ENCODE assay signal across 28 cellular contexts in the genomic region with DNA sequence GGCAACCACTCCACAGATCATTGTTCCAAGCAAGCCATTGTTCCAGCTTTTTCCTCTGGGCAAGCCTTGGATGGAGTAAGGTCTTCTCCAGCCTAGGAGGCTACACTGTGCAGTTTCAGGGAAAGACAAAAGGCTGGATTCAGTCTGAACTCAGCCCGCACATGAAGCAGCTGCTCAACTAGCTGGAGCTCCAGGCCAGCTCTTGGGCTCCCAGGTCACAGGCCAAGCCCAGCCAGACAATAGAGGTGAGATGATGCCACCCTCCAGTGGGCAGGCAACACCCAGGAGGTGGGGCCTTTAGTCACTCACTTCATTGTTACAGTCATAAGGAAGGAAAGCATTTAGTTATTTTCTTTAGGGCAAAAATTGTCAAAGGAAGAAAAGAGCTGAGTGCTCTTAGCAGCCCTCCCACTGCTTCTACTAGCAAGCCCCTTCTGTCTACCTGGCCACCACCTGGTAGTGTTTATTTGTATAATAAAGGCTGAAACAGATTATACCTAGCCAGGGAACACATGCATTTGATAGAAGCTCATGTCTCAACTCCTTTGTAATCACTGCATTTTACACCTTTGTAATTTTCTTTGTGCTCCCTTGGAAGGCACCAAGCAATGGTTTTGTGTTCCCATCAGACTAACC.
DNase-seq lines count a peak whose midpoint lies in the region; ATAC-seq and TF ChIP-seq lines count a peak whose summit lies in the region.
"Had no signal": no experiment of that assay in that cellular context is flagged by ENCODE, and none has a peak within 500 bp of the region (broad histone marks: within the 10 kb centered on the region; RNA-seq: fewer than 3 reads in every experiment).

No MANE protein-coding gene starts in this region.

- intact Hi-C loops in MCF 10A (cut with micrococcal nuclease) (no loop called here), breast epithelium (cut with DNase I; ENCODE audit: low total_unique reads) (no loop called here), uterus (cut with DNase I; ENCODE audit: low total_unique reads) (no loop called here)

- H3K9me3 Mint-ChIP-seq in MCF 10A (ENCODE audit: unreplicated experiment) = no peaks in the 10 kb centered on the region
- H3K9me3 Mint-ChIP-seq: activated naive CD8-positive, alpha-beta T cell treated with anti-CD3 and anti-CD28 coated beads, Interleukin-2, amount 50 U/mL, for 24 hours had no signal

- CTCF ChIA-PET in MCF 10A (lab: Yijun Ruan, JAX) = no interaction called here

- H3K36me3 ChIP-seq in breast epithelium = no peaks in the 10 kb centered on the region
- no peaks in the 10 kb centered on the region for H3K36me3 ChIP-seq in uterus
- H3K36me3 ChIP-seq: lower lobe of right lung, SJCRH30, vagina had no signal

- H3K27ac ChIP-seq in breast epithelium (no peak overlapping the region), uterus (no peak overlapping the region)
- H3K27ac ChIP-seq: body of pancreas, coronary artery, GM23248, lower lobe of right lung, PC-9, SJCRH30, vagina had no signal

- H3K27me3 Mint-ChIP-seq in MCF 10A (ENCODE audit: insufficient read depth, unreplicated experiment) = no peaks in the 10 kb centered on the region
- H3K27me3 Mint-ChIP-seq: activated naive CD8-positive, alpha-beta T cell treated with anti-CD3 and anti-CD28 coated beads, Interleukin-2, amount 50 U/mL, for 24 hours had no signal

- no TSS peak for BruUV-seq in MCF 10A (replicated peaks; lab: Mats Ljungman, UMichigan)

- TF ChIP-seq POLR2A in breast epithelium (IDR thresholded peaks at IDR 0.05) (no peak), uterus (IDR thresholded peaks at IDR 0.05) (no peak)

- no peak overlapping the region for H3K27ac Mint-ChIP-seq in MCF 10A (ENCODE audit: low read depth, unreplicated experiment)
- H3K27ac Mint-ChIP-seq: activated naive CD8-positive, alpha-beta T cell treated with anti-CD3 and anti-CD28 coated beads, Interleukin-2, amount 50 U/mL, for 24 hours; endodermal cell; T-helper 1 cell treated with Interleukin-12 subunit alpha and Interleukin-12 subunit beta and Interleukin-4 antibody, amounts not matched to agents 30 μg/mL and 1 μg/mL, for 36 hours had no signal

- ATAC-seq in HG03045 (IDR thresholded peaks at IDR 0.05; ENCODE audit: unreplicated experiment) = no peak
- ATAC-seq: activated naive CD8-positive, alpha-beta T cell treated with anti-CD3 and anti-CD28 coated beads, Interleukin-2, amount 50 U/mL, for 24 hours; body of pancreas; lower lobe of right lung; right cardiac atrium had no signal

- DNase-seq in MCF 10A (ENCODE audit: unreplicated experiment) (peak; percentile 22), breast epithelium (ENCODE audit: low spot score in 2 of 2) (no peak), SW480 (ENCODE audit: low spot score) (peak; percentile 14), iPS-NIHi11 (ENCODE audit: low spot score) (peak; percentile 43), uterus (no peak), activated T-cell treated with anti-CD3 and anti-CD28 coated beads for 4 hours (no peak)
- no peak for DNase-seq in stimulated activated CD4-positive, alpha-beta T cell treated with anti-CD3 and anti-CD28 coated beads, Interleukin-12 subunit alpha, Interleukin-12 subunit beta, amount 100 ng/mL, for 4 hours
- DNase-seq: ACHN; activated CD4-positive, alpha-beta T cell treated with anti-CD3 and anti-CD28 coated beads, Interleukin-2, amount 50 U/mL, for 1 hour; activated effector memory CD4-positive, alpha-beta T cell treated with anti-CD3 and anti-CD28 coated beads, Interleukin-2, amount 50 U/mL, for 16 hours; activated naive CD8-positive, alpha-beta T cell treated with anti-CD3 and anti-CD28 coated beads, Interleukin-2, amount 50 U/mL, for 24 hours; body of pancreas; C1 segment of cervical spinal cord; DMS79; endodermal cell; GM23248; KG1; lower lobe of right lung; NCI-H2029; NCI-H526 treated with DMSO at 0.1 percent for 48 hours; occipital lobe; PC-9; right cardiac atrium; SJCRH30 had no signal

- H3K4me3 Mint-ChIP-seq in MCF 10A (ENCODE audit: unreplicated experiment) = no peak overlapping the region
- H3K4me3 Mint-ChIP-seq: activated naive CD8-positive, alpha-beta T cell treated with anti-CD3 and anti-CD28 coated beads, Interleukin-2, amount 50 U/mL, for 24 hours; endodermal cell; T-helper 1 cell treated with Interleukin-12 subunit alpha and Interleukin-12 subunit beta and Interleukin-4 antibody, amounts not matched to agents 30 μg/mL and 1 μg/mL, for 36 hours had no signal

- H3K9me3 ChIP-seq in breast epithelium (no peaks in the 10 kb centered on the region), uterus (no peaks in the 10 kb centered on the region)
- H3K9me3 ChIP-seq: body of pancreas, lower lobe of right lung, vagina had no signal

- H3K4me1 Mint-ChIP-seq in MCF 10A (ENCODE audit: insufficient read depth, unreplicated experiment) = no peaks in the 10 kb centered on the region
- H3K4me1 Mint-ChIP-seq: activated naive CD8-positive, alpha-beta T cell treated with anti-CD3 and anti-CD28 coated beads, Interleukin-2, amount 50 U/mL, for 24 hours had no signal

- TF ChIP-seq CTCF in MCF 10A (IDR thresholded peaks at IDR 0.05; ENCODE audit: unreplicated experiment) (no peak), breast epithelium (IDR thresholded peaks at IDR 0.05) (no peak), uterus (IDR thresholded peaks at IDR 0.05) (no peak)

- no peaks in the 10 kb centered on the region for H3K27me3 ChIP-seq in breast epithelium
- H3K27me3 ChIP-seq in uterus = no peaks in the 10 kb centered on the region
- H3K27me3 ChIP-seq: body of pancreas, SJCRH30, vagina had no signal

- H3K36me3 Mint-ChIP-seq in MCF 10A (ENCODE audit: insufficient read depth, unreplicated experiment) = no peaks in the 10 kb centered on the region

- POLR2A ChIA-PET in MCF 10A (lab: Yijun Ruan, JAX) = interaction anchor here (0.6 to 1.2 kb wide), 3 partner anchors 9 to 55 kb away, joined by 3 read pairs; no protein-coding TSS in a partner anchor

- no peaks in the 10 kb centered on the region for H3K4me1 ChIP-seq in breast epithelium
- no peaks in the 10 kb centered on the region for H3K4me1 ChIP-seq in uterus
- H3K4me1 ChIP-seq: body of pancreas, lower lobe of right lung, vagina had no signal

- no peak overlapping the region for H3K4me3 ChIP-seq in breast epithelium
- H3K4me3 ChIP-seq in uterus = no peak overlapping the region
- H3K4me3 ChIP-seq: body of pancreas, coronary artery, GM23248, lower lobe of right lung, PC-9, SJCRH30, vagina had no signal

Comparison
In these comparisons a context has a peak if more than half of its experiments do, and no peak if none do; other contexts are left out.
1. DNase-seq: peak in MCF 10A (single experiment), SW480 (single experiment) and iPS-NIHi11 (single experiment); none in breast epithelium (0 of 2), uterus (0 of 2), activated T-cell treated with anti-CD3 and anti-CD28 coated beads for 4 hours (single experiment) and stimulated activated CD4-positive, alpha-beta T cell treated with anti-CD3 and anti-CD28 coated beads, Interleukin-12 subunit alpha, Interleukin-12 subunit beta, amount 100 ng/mL, for 4 hours (single experiment).